In the genomic region with DNA sequence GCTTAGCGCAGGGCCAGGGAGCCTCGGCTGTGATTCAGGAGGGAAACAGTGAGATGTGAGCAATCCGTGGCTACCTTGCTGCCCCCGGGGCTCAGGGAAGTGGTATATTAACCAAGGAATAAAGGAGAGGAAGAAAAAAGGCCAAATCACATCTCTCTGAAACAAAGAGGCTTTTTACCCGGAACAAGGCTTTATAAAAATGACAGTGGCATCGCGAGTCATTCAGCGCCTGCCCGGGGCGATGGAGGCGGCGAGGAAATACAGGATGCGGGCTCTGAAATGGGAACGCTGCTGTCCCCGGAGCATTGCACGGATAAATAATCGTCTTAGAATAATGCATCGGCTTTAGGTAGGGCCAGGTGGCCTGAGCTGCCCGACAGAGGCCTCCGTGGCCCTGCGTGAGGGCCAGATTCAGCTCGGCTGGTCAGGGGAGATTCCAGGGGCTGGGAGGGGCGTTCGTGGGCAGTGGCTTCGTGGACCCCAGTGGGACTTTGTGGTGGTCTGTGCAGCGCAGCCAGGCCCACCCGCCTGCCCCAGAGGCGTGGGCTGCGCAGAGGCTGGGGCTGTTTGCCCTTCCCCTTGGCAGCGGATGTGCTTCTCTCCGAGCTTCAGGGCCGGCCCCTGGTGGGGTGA, we compare ENCODE assay signal across 1 cellular context.
TF ChIP-seq lines count a peak whose summit lies in the region.

No MANE protein-coding gene starts in this region.

TF ChIP-seq in WTC11, 78 proteins besides CTCF, POLR2A, EP300 and RAD21 (continued from another document):
- TF ChIP-seq, protein P1, sequence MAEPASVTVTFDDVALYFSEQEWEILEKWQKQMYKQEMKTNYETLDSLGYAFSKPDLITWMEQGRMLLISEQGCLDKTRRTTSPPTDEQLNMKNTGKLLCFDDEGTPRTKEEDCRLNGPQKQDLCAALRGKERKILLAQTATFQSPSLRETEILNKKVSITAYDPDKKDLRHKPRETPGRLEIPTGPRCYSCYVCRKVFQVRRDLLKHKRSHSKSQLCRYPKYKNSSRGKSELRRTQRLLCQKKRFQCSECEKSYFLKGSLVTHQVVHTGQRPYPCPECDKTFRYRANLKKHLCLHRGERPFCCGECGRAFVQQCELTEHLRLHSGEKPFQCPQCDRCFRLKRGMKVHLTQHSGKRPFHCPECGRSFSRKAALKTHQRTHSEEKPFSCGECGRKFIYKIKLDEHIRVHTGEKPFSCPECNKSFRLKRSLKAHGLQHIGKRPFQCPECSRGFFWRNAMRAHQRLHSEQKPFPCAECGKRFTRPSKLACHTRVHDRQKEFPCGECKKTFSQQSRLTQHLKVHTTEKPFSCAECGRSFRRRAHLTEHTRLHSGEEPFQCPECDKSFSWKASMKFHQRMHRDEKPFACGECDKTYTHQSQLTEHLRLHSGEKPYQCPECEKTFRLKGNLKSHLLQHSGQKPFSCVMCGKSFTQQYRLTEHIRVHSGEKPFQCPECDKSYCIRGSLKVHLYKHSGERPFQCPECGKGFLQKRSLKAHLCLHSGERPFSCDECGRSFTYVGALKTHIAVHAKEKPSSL (CRISPR knock-in tag; conservative IDR thresholded peaks at IDR 0.05): no peak
TF ChIP-seq in WTC11: peak in this region for 0.
